Comparison of ENCODE assay signal across 8 cellular contexts in the genomic region with DNA sequence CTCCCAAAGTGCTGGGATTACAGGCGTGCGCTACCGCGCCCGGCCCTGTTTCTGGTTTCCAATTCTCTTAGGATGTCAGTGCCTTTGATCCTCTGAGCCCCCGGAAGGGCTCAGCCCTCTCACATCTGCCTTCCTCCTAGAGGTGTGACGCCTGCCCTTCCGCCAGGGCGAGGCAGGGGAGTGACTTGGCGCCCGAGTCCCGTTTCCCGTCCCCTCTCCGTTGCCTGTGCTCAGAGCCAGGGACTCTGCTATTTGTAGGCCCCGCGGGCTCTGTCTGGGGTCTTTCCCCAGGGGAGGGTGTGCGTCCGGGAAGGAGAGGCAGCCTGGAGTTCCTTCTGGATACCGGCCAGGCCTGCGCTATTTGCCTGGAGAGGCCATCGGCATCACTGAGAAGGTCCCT.
A peak's percentile ranks its signal among the peaks of the same experiment; 100 is the strongest.
DNase-seq lines count a peak whose midpoint lies in the region; ATAC-seq lines count a peak whose summit lies in the region.

No MANE protein-coding gene starts in this region.

- DNase-seq in activated CD8-positive, alpha-beta memory T cell treated with anti-CD3 and anti-CD28 coated beads, Interleukin-2, amount 50 U/mL, for 4 hours = peak; percentile 50
- DNase-seq in germinal center (ENCODE audit: low spot score) = peak; percentile 41
- DNase-seq in stimulated activated CD8-positive, alpha-beta memory T cell treated with anti-CD3 and anti-CD28 coated beads, Interleukin-12 subunit alpha, Interleukin-12 subunit beta, amount 100 ng/mL, for 1 hour (ENCODE audit: low read depth) = peak; percentile 46
- no peak for DNase-seq in midbrain (lab: John Stamatoyannopoulos, UW)
- DNase-seq in Ammon's horn (ENCODE audit: low spot score) = no peak
- DNase-seq in EL = no peak

- ATAC-seq in HG02678 (IDR thresholded peaks at IDR 0.05; ENCODE audit: unreplicated experiment) (peak; percentile 54), GM19397 (IDR thresholded peaks at IDR 0.05; ENCODE audit: unreplicated experiment) (no peak)

Comparison
In these comparisons a context has a peak if more than half of its experiments do, and no peak if none do; other contexts are left out.
1. DNase-seq: peak in activated CD8-positive, alpha-beta memory T cell treated with anti-CD3 and anti-CD28 coated beads, Interleukin-2, amount 50 U/mL, for 4 hours (single experiment), germinal center (single experiment) and stimulated activated CD8-positive, alpha-beta memory T cell treated with anti-CD3 and anti-CD28 coated beads, Interleukin-12 subunit alpha, Interleukin-12 subunit beta, amount 100 ng/mL, for 1 hour (single experiment); none in midbrain (single experiment), Ammon's horn (single experiment) and EL (single experiment).